In the genomic region with DNA sequence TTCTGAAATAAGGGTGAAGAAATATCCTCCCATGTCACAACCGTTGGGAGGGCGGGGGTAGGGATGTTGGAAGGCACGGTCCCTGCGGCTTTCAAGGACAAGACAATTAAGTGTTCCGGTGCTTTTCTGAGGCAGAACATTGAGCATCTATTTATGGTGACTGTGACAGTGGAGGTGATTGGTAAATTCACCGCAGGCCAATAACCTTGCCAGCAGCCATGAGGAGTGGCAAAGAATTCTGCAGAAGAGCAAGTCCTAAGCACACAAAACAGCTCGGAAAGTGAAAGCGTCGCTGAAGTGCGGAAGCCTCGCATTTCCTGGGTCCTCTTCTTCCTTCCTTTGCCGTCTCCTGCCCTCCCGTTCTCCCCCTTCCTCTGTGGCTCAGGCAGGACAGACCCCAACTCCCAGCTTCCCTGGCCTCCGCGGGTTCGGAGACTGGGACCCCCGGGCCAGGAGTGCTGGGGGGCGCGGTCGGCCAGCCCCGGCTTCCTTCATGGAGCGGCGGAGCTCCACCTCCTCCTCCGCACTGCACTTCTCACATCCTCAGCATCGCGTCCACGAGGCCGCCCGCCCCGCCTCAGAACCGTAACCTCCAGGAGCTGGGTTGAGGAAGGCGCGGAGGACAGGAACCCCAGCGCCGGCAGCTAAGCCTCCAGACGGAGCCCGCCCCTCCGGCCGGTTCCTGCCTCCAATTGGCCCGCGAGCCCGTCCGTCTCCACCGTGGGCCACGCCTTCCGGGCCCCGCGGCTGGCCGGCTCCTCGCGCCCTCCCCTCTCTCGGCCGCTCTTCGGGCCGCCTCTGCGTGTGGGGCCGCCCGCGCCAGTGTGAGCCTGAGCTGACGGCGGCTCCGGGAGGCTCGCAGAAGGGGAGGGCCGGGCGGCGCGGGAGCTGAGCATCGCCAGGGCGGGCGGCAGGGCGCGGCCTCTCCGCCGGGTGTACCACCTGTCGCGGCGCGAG, we compare ENCODE assay signal across 8 cellular contexts. TPM values are rescaled to one million over a fixed set of nuclear protein-coding genes. Genes with fewer than 3 reads are reported as not detected.
A peak's percentile ranks its signal among the peaks of the same experiment; 100 is the strongest.
DNase-seq lines count a peak whose midpoint lies in the region; ATAC-seq and TF ChIP-seq lines count a peak whose summit lies in the region.

A gene (plus strand): TSS at position 774 of the 957 bp plus-strand sequence. CDS start 16,703 bp downstream, outside the sequence.

- no peaks in the 10 kb centered on the region for H3K9me3 Mint-ChIP-seq in T-cell

- TF ChIP-seq POLR2A in tibial nerve (IDR thresholded peaks at IDR 0.05): peak; percentile 87 to 94

- CTCF ChIA-PET in T-cell (lab: Charles Lee): interaction anchor here in 1 of 2 donors (0.5 to 1.4 kb wide), 10 partner anchors 10 to 188 kb away, joined by 3 to 7 read pairs (median 4); a partner anchor contains a TSS

- peaks cover 23 to 37% (median 33%) of the 10 kb centered on the region in 3 donors for H3K4me1 Mint-ChIP-seq in T-cell

- H3K4me3 ChIP-seq in trophoblast cell (ENCODE audit: low read depth, low read length): peak within 1 kb of the TSS; percentile 91
- peak within 1 kb of the TSS; percentile 52 to 99 (median 92) for H3K4me3 ChIP-seq in tibial nerve

- peak within 1 kb of the TSS; percentile 83 for H3K18ac ChIP-seq in trophoblast cell (ENCODE audit: low read length)

- ATAC-seq in HG02852 (IDR thresholded peaks at IDR 0.05; ENCODE audit: unreplicated experiment) (peak; percentile 92), T-cell (replicated peaks in 1 of 4) (peak; percentile 91 to 94 (median 92))

- no peak within 1 kb of the TSS for H2BK12ac ChIP-seq in trophoblast cell (ENCODE audit: low read length)

- H3K4ac ChIP-seq in trophoblast cell (ENCODE audit: low read depth, low read length): no peak within 1 kb of the TSS

- peak; percentile 98 for DNase-seq in GM13976 (ENCODE audit: low spot score)
- peak; percentile 98 for DNase-seq in NCI-H146 (lab: John Stamatoyannopoulos, UW)
- peak; percentile 70 to 91 (median 82) for DNase-seq in T-cell
- peak; percentile 97 for DNase-seq in cardiac septum (ENCODE audit: low spot score)
- peak; percentile 96 to 97 for DNase-seq in trophoblast cell
- peak; percentile 81 to 83 for DNase-seq in tibial nerve (ENCODE audit: low spot score in 2 of 2)

- peaks cover 6% of the 10 kb centered on the region for H3K79me1 ChIP-seq in trophoblast cell (ENCODE audit: low read length)

- H2AFZ ChIP-seq in trophoblast cell (ENCODE audit: insufficient read depth, low read length, poor library complexity): peak within 1 kb of the TSS; percentile 64

- H3K9me3 ChIP-seq in trophoblast cell (ENCODE audit: insufficient read depth, low read depth, low read length) (no peaks in the 10 kb centered on the region), tibial nerve (no peaks in the 10 kb centered on the region)

- H4K8ac ChIP-seq in trophoblast cell (ENCODE audit: low read depth, low read length): peak within 1 kb of the TSS; percentile 90

- H4K91ac ChIP-seq in trophoblast cell (ENCODE audit: low read depth, low read length): peak within 1 kb of the TSS; percentile 76

- no peak within 1 kb of the TSS for H3K23ac ChIP-seq in trophoblast cell (ENCODE audit: low read length)

- H3K36me3 ChIP-seq in trophoblast cell (ENCODE audit: control insufficient read depth in 1 of 2, insufficient read depth in 2 of 2, low read length in 2 of 2): no peaks in the 10 kb centered on the region
- no peaks in the 10 kb centered on the region for H3K36me3 ChIP-seq in tibial nerve

- H2AK5ac ChIP-seq in trophoblast cell (ENCODE audit: low read length): no peak within 1 kb of the TSS

- in situ Hi-C loops in GM13976 (cut with MboI; ENCODE audit: low sequenced_read_pairs, unreplicated experiment): no loop called here

- peak within 1 kb of the TSS; percentile 97 to 99 for H3K27ac Mint-ChIP-seq in T-cell

- H3K27me3 ChIP-seq in trophoblast cell (ENCODE audit: insufficient read depth, low read length): no peaks in the 10 kb centered on the region
- H3K27me3 ChIP-seq in tibial nerve: no peaks in the 10 kb centered on the region

- H3K79me2 ChIP-seq in trophoblast cell (ENCODE audit: control insufficient read depth, insufficient read depth, low read length, poor library complexity): peaks cover 2% of the 10 kb centered on the region

- H3K27ac ChIP-seq in adipose tissue (ENCODE audit: low read depth, low read length) (peak within 1 kb of the TSS; percentile 77), trophoblast cell (ENCODE audit: low read depth, low read length) (peak within 1 kb of the TSS; percentile 14), tibial nerve (peak within 1 kb of the TSS; percentile 91 to 96 (median 94))

- WGBS in adipose tissue, 3 donors: 0 to 1% (median 0%) methylated on average over 46 to 78 of the region's 78 CpGs
- no CpG with 5 or more reads among the region's 78 CpGs for WGBS in trophoblast cell (ENCODE audit: extremely low coverage, insufficient coverage, insufficient read length)
- WGBS in tibial nerve, 2 donors: 0 to 2% methylated on average over 32 to 64 of the region's 78 CpGs

- TF ChIP-seq EP300 in tibial nerve (IDR thresholded peaks at IDR 0.05): peak in 1 of 2 donors; percentile 82

- H2BK120ac ChIP-seq in trophoblast cell (ENCODE audit: insufficient read depth, low read length, poor library complexity): peak within 1 kb of the TSS; percentile 0

- TF ChIP-seq CTCF in GM13976 (IDR thresholded peaks at IDR 0.05; ENCODE audit: borderline replicate concordance, control extremely low read depth, extremely low read depth, insufficient read depth, missing control alignments) (no peak), tibial nerve (IDR thresholded peaks at IDR 0.05) (peak in 1 of 5 experiments; percentile 30)

- no peaks in the 10 kb centered on the region for H3K4me1 ChIP-seq in trophoblast cell (ENCODE audit: control insufficient read depth in 1 of 2, insufficient read depth in 2 of 2, low read length in 2 of 2)
- peaks cover 0 to 25% (median 10%) of the 10 kb centered on the region in 4 donors for H3K4me1 ChIP-seq in tibial nerve

- no peaks in the 10 kb centered on the region for H3K27me3 Mint-ChIP-seq in T-cell

- peak within 1 kb of the TSS; percentile 4 for H3K9ac ChIP-seq in trophoblast cell (ENCODE audit: low read length)

- H3K4me2 ChIP-seq in trophoblast cell (ENCODE audit: low read length): peak within 1 kb of the TSS; percentile 70

- no peak within 1 kb of the TSS for H2BK5ac ChIP-seq in trophoblast cell (ENCODE audit: low read depth, low read length, poor library complexity)

- peak within 1 kb of the TSS; percentile 66 for H3K14ac ChIP-seq in trophoblast cell (ENCODE audit: low read length)

- H3K36me3 Mint-ChIP-seq in T-cell: peaks cover 3% of the 10 kb centered on the region

- peak within 1 kb of the TSS; percentile 95 to 99 (median 98) for H3K4me3 Mint-ChIP-seq in T-cell

- peak within 1 kb of the TSS; percentile 75 for H4K12ac ChIP-seq in trophoblast cell (ENCODE audit: low read depth, low read length)

- intact Hi-C loops in cardiac septum (cut with DNase I): loop anchor here (2.0 to 5.0 kb wide), 3 partner anchors 58 to 152 kb away; a partner anchor contains a TSS

- POLR2A ChIA-PET in T-cell (lab: Charles Lee): interaction anchor here (0.6 to 1.2 kb wide), 7 partner anchors 73 to 320 kb away, joined by 3 to 6 read pairs (median 3); a partner anchor contains a TSS

RNA-seq across cellular contexts. Expression of the gene that starts here (rescaled TPM):
- total RNA-seq in T-cell (10 to 100 TPM; 30.5 to 42.6 (median 39.9) TPM), cardiac septum (63.8 TPM), tibial nerve (10 to 100 TPM; 32.6 to 55.8 (median 48.0) TPM)
- 10 to 100 TPM; 14.4 to 24.4 (median 19.1) TPM for polyA plus RNA-seq in adipose tissue
- 16.4 and 16.9 TPM in 2 replicates for polyA plus RNA-seq in trophoblast cell (2013)

Comparison
In these comparisons a context has a peak if more than half of its experiments do, and no peak if none do; other contexts are left out.
1. Peak in every context shown above with its lines: DNase-seq, ATAC-seq, H3K4me3 ChIP-seq and H3K27ac ChIP-seq.
2. H3K27ac ChIP-seq: peak in every context shown above with its lines; median percentile 94 in tibial nerve; 77 in adipose tissue; 14 in trophoblast cell.